Comparison of ENCODE assay signal across 16 cellular contexts in genomic region chr11:88384678-88385015, GRCh38. TPM values are rescaled to one million over a fixed set of nuclear protein-coding genes. Genes with fewer than 3 reads are reported as not detected.
DNase-seq lines count a peak whose midpoint lies in the region; ATAC-seq and TF ChIP-seq lines count a peak whose summit lies in the region.
"Had no signal": no experiment of that assay in that cellular context is flagged by ENCODE, and none has a peak within 500 bp of the region (broad histone marks: within the 10 kb centered on the region; RNA-seq: fewer than 3 reads in every experiment).

No MANE protein-coding gene starts in this region.

- H3K4me3 ChIP-seq in epithelial cell of esophagus (ENCODE audit: low read length): no peak overlapping the region
- H3K4me3 ChIP-seq: gastrocnemius medialis, right lobe of liver had no signal

- ATAC-seq in GM18861 (IDR thresholded peaks at IDR 0.05; ENCODE audit: unreplicated experiment): peak; percentile 39
- ATAC-seq: gastrocnemius medialis; naive thymus-derived CD4-positive, alpha-beta T cell; right lobe of liver had no signal

- DNase-seq in RPMI7951 (ENCODE audit: low read depth): peak; percentile 71
- peak; percentile 26 for DNase-seq in epithelial cell of esophagus (ENCODE audit: low read depth)
- DNase-seq in non-pigmented ciliary epithelial cell (ENCODE audit: low read depth): peak; percentile 53
- no peak for DNase-seq in mesenteric fat pad (ENCODE audit: low spot score)
- no peak for DNase-seq in NCI-H446 (lab: John Stamatoyannopoulos, UW)
- DNase-seq in activated effector memory CD4-positive, alpha-beta T cell treated with anti-CD3 and anti-CD28 coated beads, Interleukin-2, amount 50 U/mL, for 16 hours: no peak
- DNase-seq in C1 segment of cervical spinal cord (lab: John Stamatoyannopoulos, UW): no peak
- DNase-seq: activated CD4-positive, CD25-positive, alpha-beta regulatory T cell; activated T-cell treated with anti-CD3 and anti-CD28 coated beads, Interleukin-2, amount 50 U/mL, for 1 hour; gastrocnemius medialis; GDM1; naive thymus-derived CD4-positive, alpha-beta T cell; right lobe of liver; stimulated activated CD4-positive, alpha-beta T cell treated with anti-CD3 and anti-CD28 coated beads, Interleukin-4, amount 100 ng/mL, for 24 hours; stimulated activated naive CD4-positive, alpha-beta T cell had no signal

- TF ChIP-seq CTCF in epithelial cell of esophagus (IDR thresholded peaks at IDR 0.05; ENCODE audit: insufficient read depth, low read depth, low read length, missing control alignments): no peak

RNA-seq across cellular contexts. Expression of gene CTSC, which starts 47.1 kb away (rescaled TPM):
- 157 and 164 TPM in 2 replicates for total RNA-seq in RPMI7951 (2014; rRNA removed; shearing (Covaris generic))
- total RNA-seq in mesenteric fat pad: 265 TPM

Comparison
In these comparisons a context has a peak if more than half of its experiments do, and no peak if none do; other contexts are left out.
1. DNase-seq: peak in RPMI7951 (single experiment), epithelial cell of esophagus (single experiment) and non-pigmented ciliary epithelial cell (single experiment); none in mesenteric fat pad (single experiment), NCI-H446 (0 of 2), activated effector memory CD4-positive, alpha-beta T cell treated with anti-CD3 and anti-CD28 coated beads, Interleukin-2, amount 50 U/mL, for 16 hours (single experiment) and C1 segment of cervical spinal cord (0 of 14).